ENCODE assay signal across 15 cellular contexts in the genomic region with DNA sequence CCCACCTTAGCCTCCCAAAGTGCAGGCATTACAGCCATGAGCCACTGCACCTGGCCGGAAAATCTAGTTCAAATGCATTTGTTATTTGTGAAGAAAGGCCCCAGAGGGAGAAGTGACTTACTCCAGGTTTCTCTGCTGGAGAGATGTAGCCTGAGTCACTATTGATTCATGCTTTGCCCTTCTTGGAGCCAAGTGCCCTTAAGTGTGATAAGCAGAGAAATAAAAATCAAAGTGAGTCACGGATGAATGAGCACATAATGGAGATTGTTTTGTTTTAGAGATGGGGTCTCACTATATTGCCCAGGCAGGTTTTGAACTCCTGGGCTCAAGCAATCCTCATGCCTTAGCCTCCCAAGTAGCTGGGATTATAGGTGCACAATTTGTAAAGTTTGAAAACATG. TPM values are rescaled to one million over a fixed set of nuclear protein-coding genes. Genes with fewer than 3 reads are reported as not detected.
DNase-seq lines count a peak whose midpoint lies in the region; ATAC-seq, FAIRE-seq and TF ChIP-seq lines count a peak whose summit lies in the region.
"Had no signal": no experiment of that assay in that cellular context is flagged by ENCODE, and none has a peak within 500 bp of the region (broad histone marks: within the 10 kb centered on the region; RNA-seq: fewer than 3 reads in every experiment).

No MANE protein-coding gene starts in this region.

- CTCF ChIA-PET in BJ (lab: Yijun Ruan, JAX): interaction anchor here (0.5 kb wide), 1 partner anchor 297 kb away, joined by 3 read pairs; no protein-coding TSS in a partner anchor

- no peak for TF ChIP-seq CTCF in BJ (IDR thresholded peaks at IDR 0.05; ENCODE audit: insufficient read depth, low read depth, low read length)
- no peak for TF ChIP-seq CTCF in astrocyte of the spinal cord (IDR thresholded peaks at IDR 0.05; ENCODE audit: low read depth, low read length)
- no peak for TF ChIP-seq CTCF in gastrocnemius medialis (IDR thresholded peaks at IDR 0.05 in 4 of 5, conservative IDR thresholded peaks at IDR 0.05 in 1 of 5)
- no peak for TF ChIP-seq CTCF in GM20000 (IDR thresholded peaks at IDR 0.05; ENCODE audit: extremely low read depth, missing control alignments)

- no peaks in the 10 kb centered on the region for H3K9me3 ChIP-seq in gastrocnemius medialis
- H3K9me3 ChIP-seq: body of pancreas, Caco-2, thoracic aorta had no signal

- H3K27me3 ChIP-seq in BJ (ENCODE audit: control insufficient read depth, insufficient read depth, low read length): no peaks in the 10 kb centered on the region
- no peaks in the 10 kb centered on the region for H3K27me3 ChIP-seq in gastrocnemius medialis
- H3K27me3 ChIP-seq: body of pancreas had no signal

- no peak overlapping the region for H3K4me3 ChIP-seq in BJ (ENCODE audit: low read depth, low read length)
- H3K4me3 ChIP-seq in astrocyte of the spinal cord (ENCODE audit: low read depth, low read length): no peak overlapping the region
- H3K4me3 ChIP-seq in gastrocnemius medialis: no peak overlapping the region
- H3K4me3 ChIP-seq: body of pancreas, thoracic aorta had no signal

- FAIRE-seq in HTR-8/SVneo (lab: Jason Lieb, UNC): no peak
- FAIRE-seq: TTC549 had no signal

- no peak overlapping the region for H3K27ac ChIP-seq in gastrocnemius medialis
- H3K27ac ChIP-seq: body of pancreas, thoracic aorta had no signal

- no peak for ATAC-seq in gastrocnemius medialis
- ATAC-seq: body of pancreas, left lobe of liver had no signal

- in situ Hi-C loops in astrocyte of the spinal cord (cut with HindIII; ENCODE audit: low sequenced_read_pairs) (no loop called here), gastrocnemius medialis (cut with MboI; ENCODE audit: low sequenced_read_pairs in 4 of 4) (loop anchor here (10.0 to 25.0 kb wide), 5 partner anchors 160 to 330 kb away; no protein-coding TSS in a partner anchor)

- POLR2A ChIA-PET in BJ (lab: Charles Lee): no interaction called here

- intact Hi-C loops in gastrocnemius medialis (cut with DNase I; ENCODE audit: low total_unique reads): loop anchor here (10.0 kb wide), 1 partner anchor 630 kb away; no protein-coding TSS in a partner anchor

- peaks cover 0 to 13% of the 10 kb centered on the region in 2 donors for H3K4me1 ChIP-seq in gastrocnemius medialis
- H3K4me1 ChIP-seq: Caco-2 had no signal

- no peaks in the 10 kb centered on the region; the same call in 1 of the 2 replicates for H3K36me3 ChIP-seq in BJ (ENCODE audit: control insufficient read depth, insufficient read depth, low read length)
- no peaks in the 10 kb centered on the region for H3K36me3 ChIP-seq in gastrocnemius medialis
- H3K36me3 ChIP-seq: thoracic aorta had no signal

- TF ChIP-seq POLR2A in gastrocnemius medialis (IDR thresholded peaks at IDR 0.05): no peak

- DNase-seq in BJ (ENCODE audit: low read depth) (peak; percentile 35), HTR-8/SVneo (ENCODE audit: insufficient read length, low spot score) (peak; percentile 41), astrocyte of the spinal cord (ENCODE audit: low read depth, low spot score) (peak; percentile 68), kidney tubule cell (ENCODE audit: low spot score) (peak; percentile 86), gastrocnemius medialis (no peak), NCI-H1105 (lab: John Stamatoyannopoulos, UW) (no peak), cortex of kidney (lab: John Stamatoyannopoulos, UW) (no peak), GM20000 (ENCODE audit: low spot score) (no peak)
- DNase-seq: body of pancreas; Caco-2; NCI-H2081 treated with DMSO at 0.1 percent for 48 hours; stimulated activated CD4-positive, alpha-beta T cell treated with anti-CD3 and anti-CD28 coated beads, Interleukin-4, amount 100 ng/mL, for 24 hours had no signal

RNA-seq across cellular contexts. Expression of gene CDC25A, which starts 33.1 kb away (rescaled TPM):
- polyA plus RNA-seq in BJ (2011; rRNA removed): 1.9 and 2.7 TPM in 2 replicates
- polyA minus RNA-seq in BJ (2011; rRNA and poly(A)+ RNA removed): 3.4 and 3.6 TPM in 2 replicates
- total RNA-seq in gastrocnemius medialis: 1 to 10 TPM in 1 of 4 donors, under 1 TPM in 1, not detected in 2; 0.73 to 2.3 TPM

Comparison
In these comparisons a context has a peak if more than half of its experiments do, and no peak if none do; other contexts are left out.
1. DNase-seq: peak in BJ (single experiment), HTR-8/SVneo (single experiment), astrocyte of the spinal cord (single experiment) and kidney tubule cell (single experiment); none in gastrocnemius medialis (0 of 2), NCI-H1105 (single experiment), cortex of kidney (single experiment) and GM20000 (single experiment).